ENCODE assay signal across 25 cellular contexts in the genomic region with DNA sequence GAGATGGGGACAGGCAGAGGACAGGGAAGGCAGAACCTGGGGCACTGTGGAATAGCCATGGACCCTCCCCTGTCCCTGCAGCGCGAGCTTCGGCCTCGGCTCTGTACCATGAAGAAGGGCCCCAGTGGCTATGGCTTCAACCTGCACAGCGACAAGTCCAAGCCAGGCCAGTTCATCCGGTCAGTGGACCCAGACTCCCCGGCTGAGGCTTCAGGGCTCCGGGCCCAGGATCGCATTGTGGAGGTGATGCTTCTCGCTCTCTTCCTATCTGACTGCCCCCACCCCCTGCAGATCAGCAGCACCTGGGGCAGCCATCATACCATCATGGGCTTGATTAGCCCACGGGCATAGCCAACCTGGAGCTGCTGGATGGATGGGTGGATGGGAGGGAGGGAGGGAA. TPM values are rescaled to one million over a fixed set of nuclear protein-coding genes. Genes with fewer than 3 reads are reported as not detected.
DNase-seq lines count a peak whose midpoint lies in the region; FAIRE-seq and TF ChIP-seq lines count a peak whose summit lies in the region.
"Had no signal": no experiment of that assay in that cellular context is flagged by ENCODE, and none has a peak within 500 bp of the region (broad histone marks: within the 10 kb centered on the region; RNA-seq: fewer than 3 reads in every experiment).

No MANE protein-coding gene starts in this region.

- peak overlapping the region; percentile 38 for H4K91ac ChIP-seq in H1 (replicated peaks; ENCODE audit: insufficient read length, low read length)

- TF ChIP-seq RAD21 in H1 (IDR thresholded peaks at IDR 0.05 in 1 of 2, conservative IDR thresholded peaks at IDR 0.05 in 1 of 2; ENCODE audit: low read depth in 2 of 2, low read length in 2 of 2): no peak

- H3K9me3 ChIP-seq in Caco-2: no peaks in the 10 kb centered on the region
- H3K9me3 ChIP-seq in H1 (ENCODE audit: insufficient read depth in 2 of 2, low read depth in 1 of 2, low read length in 1 of 2): no peaks in the 10 kb centered on the region
- H3K9me3 ChIP-seq in sigmoid colon: no peaks in the 10 kb centered on the region
- H3K9me3 ChIP-seq: tibial artery had no signal

- TF ChIP-seq POLR2A in H1 (IDR thresholded peaks at IDR 0.05; ENCODE audit: control extremely low read depth in 1 of 2, low read depth in 2 of 2, low read length in 2 of 2) (no peak), sigmoid colon (IDR thresholded peaks at IDR 0.05) (no peak)

- H3K27me3 ChIP-seq in Caco-2 (replicated peaks; ENCODE audit: control insufficient read depth, insufficient read depth, low read length): no peaks in the 10 kb centered on the region
- no peaks in the 10 kb centered on the region for H3K27me3 ChIP-seq in H1 (replicated peaks in 1 of 4; ENCODE audit: control insufficient read depth in 3 of 4, extremely low read depth in 1 of 4, insufficient read depth in 3 of 4, low read length in 3 of 4)
- no peaks in the 10 kb centered on the region for H3K27me3 ChIP-seq in sigmoid colon
- H3K27me3 ChIP-seq: tibial artery had no signal

- H3K56ac ChIP-seq in H1 (replicated peaks; ENCODE audit: insufficient read length, low read depth, low read length): no peak overlapping the region

- H3K4me3 Mint-ChIP-seq in Caco-2 (ENCODE audit: unreplicated experiment) (no peak overlapping the region), osteocyte (ENCODE audit: unreplicated experiment) (no peak overlapping the region)
- H3K4me3 Mint-ChIP-seq: activated T-cell treated with anti-CD3 and anti-CD28 coated beads, Interleukin-2, amount 50 U/mL, for 72 hours; HFFc6; stimulated activated naive B cell treated with anti-CD40 and anti-IgM and Interleukin-4, amounts not matched to agents 10 μg/mL and 1 μg/mL and 100 μg/mL, for 72 hours; T-helper 1 cell treated with Interleukin-12 subunit alpha and Interleukin-12 subunit beta and Interleukin-4 antibody, amounts not matched to agents 30 μg/mL and 1 μg/mL, for 36 hours had no signal

- H2BK20ac ChIP-seq in H1 (ENCODE audit: low read length): no peak overlapping the region

- H3K36me3 Mint-ChIP-seq in Caco-2 (ENCODE audit: insufficient read depth, unreplicated experiment) (peaks cover 45% of the 10 kb centered on the region), osteocyte (ENCODE audit: unreplicated experiment) (peaks cover 8% of the 10 kb centered on the region)

- peaks cover 22% of the 10 kb centered on the region for H3K79me1 ChIP-seq in H1 (ENCODE audit: low read depth, low read length)

- H3K4ac ChIP-seq in H1 (replicated peaks; ENCODE audit: insufficient read length, low read depth, low read length): no peak overlapping the region

- no peak overlapping the region for H2AK5ac ChIP-seq in H1 (ENCODE audit: low read depth, low read length)

- H3K9ac ChIP-seq in H1 (replicated peaks in 1 of 4; ENCODE audit: extremely low read depth in 1 of 4, low read depth in 3 of 4, low read length in 3 of 4): no peak overlapping the region
- H3K9ac ChIP-seq: GM23248 had no signal

- H3K14ac ChIP-seq in H1 (ENCODE audit: insufficient read length): no peak overlapping the region

- intact Hi-C loops in Caco-2 (cut with micrococcal nuclease; ENCODE audit: unreplicated experiment) (loop anchor here (2.0 kb wide), 1 partner anchor 15 kb away; the partner anchor contains the start of gene NAT9), sigmoid colon (cut with DNase I) (no loop called here)

- WGBS in H1 (ENCODE audit: extremely low coverage in 1 of 2, insufficient coverage in 1 of 2, insufficient read length in 1 of 2, insufficient replicate concordance in 2 of 2, low coverage in 1 of 2, low lambda C conversion rate in 2 of 2, missing lambda C conversion rate in 1 of 2), 2 experiments: 91% methylated on average over 11 of the region's 11 CpGs; no CpG with 5 or more reads in 1 of the 2 experiments
- 97% methylated on average over 11 of the region's 11 CpGs for WGBS in sigmoid colon, 2 donors

- no peaks in the 10 kb centered on the region for H3K9me3 Mint-ChIP-seq in Caco-2 (ENCODE audit: unreplicated experiment)
- H3K9me3 Mint-ChIP-seq in osteocyte (ENCODE audit: unreplicated experiment): no peaks in the 10 kb centered on the region
- H3K9me3 Mint-ChIP-seq: activated T-cell treated with anti-CD3 and anti-CD28 coated beads, Interleukin-2, amount 50 U/mL, for 72 hours; HFFc6; stimulated activated naive B cell treated with anti-CD40 and anti-IgM and Interleukin-4, amounts not matched to agents 10 μg/mL and 1 μg/mL and 100 μg/mL, for 72 hours; T-helper 1 cell treated with Interleukin-12 subunit alpha and Interleukin-12 subunit beta and Interleukin-4 antibody, amounts not matched to agents 30 μg/mL and 1 μg/mL, for 36 hours had no signal

- CTCF ChIA-PET in Caco-2 (lab: Charles Lee) (interaction anchor here (0.6 to 1.4 kb wide), 2 partner anchors 18 to 447 kb away, joined by 3 to 4 read pairs; no protein-coding TSS in a partner anchor), H1 (lab: Charles Lee; ENCODE audit: partially characterized antibody) (interaction anchor here (1.9 to 15.7 kb wide), 5 partner anchors 9 to 24 kb away, joined by 7 to 231 read pairs (median 53); partner anchors contain the start of genes NAT9 and RAB37)

- no TSS peak for BruUV-seq in Caco-2 (replicated peaks; lab: Mats Ljungman, UMichigan)

- FAIRE-seq in H1 (lab: Jason Lieb, UNC): no peak

- H3K4me1 ChIP-seq in Caco-2: peaks cover 94% of the 10 kb centered on the region
- peaks cover 10 to 70% (median 50%) of the 10 kb centered on the region in 4 experiments for H3K4me1 ChIP-seq in H1 (replicated peaks in 1 of 4; ENCODE audit: control insufficient read depth in 3 of 4, insufficient read depth in 4 of 4, low read length in 3 of 4)
- H3K4me1 ChIP-seq in sigmoid colon: peaks cover 0 to 23% (median 19%) of the 10 kb centered on the region in 4 donors

- no peak for DNase-seq in Caco-2
- no peak for DNase-seq in H1 (ENCODE audit: low read depth in 1 of 2, low spot score in 2 of 2)
- DNase-seq in osteocyte (ENCODE audit: extremely low spot score, unreplicated experiment): no peak
- DNase-seq in NAMALWA (ENCODE audit: low spot score): no peak
- DNase-seq in sigmoid colon: no peak
- no peak for DNase-seq in NCI-H345 (lab: John Stamatoyannopoulos, UW)
- no peak for DNase-seq in dermis blood vessel endothelial cell
- DNase-seq: activated CD4-positive, alpha-beta T cell treated with anti-CD3 and anti-CD28 coated beads for 48 hours; activated naive CD4-positive, alpha-beta T cell treated with anti-CD3 and anti-CD28 coated beads, Interleukin-2, amount 50 U/mL, for 16 hours; activated T-cell treated with anti-CD3 and anti-CD28 coated beads, Interleukin-2, amount 50 U/mL, for 72 hours; anterior cingulate cortex; DMS79 treated with DMSO at 0.1 percent for 48 hours; foreskin fibroblast; GM23248; HFFc6; IMR-90; NCI-H1105; NCI-H1930; NCI-H526 treated with DMSO at 0.1 percent for 48 hours; stimulated activated CD4-positive, alpha-beta T cell treated with anti-CD3 and anti-CD28 coated beads, Interleukin-4, amount 100 ng/mL, for 1 hour; stimulated activated naive B cell treated with anti-CD40 and anti-IgM and Interleukin-4, amounts not matched to agents 10 μg/mL and 1 μg/mL and 100 μg/mL, for 72 hours; tibial artery had no signal

- H3K4me1 Mint-ChIP-seq in Caco-2 (ENCODE audit: low read depth, unreplicated experiment) (peaks cover 35% of the 10 kb centered on the region), osteocyte (ENCODE audit: unreplicated experiment) (peaks cover 84% of the 10 kb centered on the region)

- H3K79me2 ChIP-seq in H1 (ENCODE audit: control insufficient read depth in 1 of 2, insufficient read depth in 2 of 2, low read length in 2 of 2): peaks cover 0 to 43% of the 10 kb centered on the region in 2 experiments; a peak in 2 of 4 replicates

- H3K27ac ChIP-seq in C4-2B (peak overlapping the region; percentile 98), H1 (ENCODE audit: low read depth, low read length) (no peak overlapping the region), sigmoid colon (no peak overlapping the region)
- H3K27ac ChIP-seq: GM23248, tibial artery had no signal

- H3K27me3 Mint-ChIP-seq in Caco-2 (ENCODE audit: insufficient read depth, unreplicated experiment) (no peaks in the 10 kb centered on the region), osteocyte (ENCODE audit: unreplicated experiment) (no peaks in the 10 kb centered on the region)
- H3K27me3 Mint-ChIP-seq: stimulated activated naive B cell treated with anti-CD40 and anti-IgM and Interleukin-4, amounts not matched to agents 10 μg/mL and 1 μg/mL and 100 μg/mL, for 72 hours had no signal

- H4K5ac ChIP-seq in H1 (ENCODE audit: insufficient read length, low read depth, low read length): no peak overlapping the region

- H3K4me3 ChIP-seq in Caco-2 (ENCODE audit: low read depth, low read length) (no peak overlapping the region), H1 (ENCODE audit: extremely low read depth in 1 of 4, insufficient read depth in 2 of 4, low read depth in 3 of 4, low read length in 4 of 4) (no peak overlapping the region), sigmoid colon (no peak overlapping the region)
- H3K4me3 ChIP-seq: GM23248, tibial artery had no signal

- no peak overlapping the region for H2BK120ac ChIP-seq in H1 (replicated peaks; ENCODE audit: low read depth, low read length)

- H3K27ac Mint-ChIP-seq in Caco-2 (ENCODE audit: unreplicated experiment) (peak overlapping the region; percentile 94), osteocyte (ENCODE audit: unreplicated experiment) (peak overlapping the region; percentile 97)
- H3K27ac Mint-ChIP-seq: activated T-cell treated with anti-CD3 and anti-CD28 coated beads, Interleukin-2, amount 50 U/mL, for 72 hours; HFFc6; stimulated activated naive B cell treated with anti-CD40 and anti-IgM and Interleukin-4, amounts not matched to agents 10 μg/mL and 1 μg/mL and 100 μg/mL, for 72 hours had no signal

- H4K8ac ChIP-seq in H1 (ENCODE audit: extremely low read depth, insufficient read depth, low read length): no peak overlapping the region

- no peak overlapping the region for H3K23ac ChIP-seq in H1 (ENCODE audit: insufficient read length)

- POLR2A ChIA-PET in Caco-2 (lab: Charles Lee): no interaction called here
- POLR2A ChIA-PET in H1 (lab: Charles Lee; ENCODE audit: partially characterized antibody): interaction anchor here (1.0 to 6.5 kb wide), 3 partner anchors 11 to 17 kb away, joined by 4 to 70 read pairs (median 32); partner anchors contain the start of gene NHERF1

- H4K20me1 ChIP-seq in H1 (replicated peaks in 1 of 2; ENCODE audit: control insufficient read depth in 1 of 2, insufficient read depth in 2 of 2, low read length in 2 of 2): peaks cover 3 to 12% of the 10 kb centered on the region in 2 experiments

- H3K36me3 ChIP-seq in Caco-2 (ENCODE audit: control insufficient read depth, insufficient read depth, low read length) (no peaks in the 10 kb centered on the region; the same call in none of the 2 replicates), H1 (ENCODE audit: control insufficient read depth in 2 of 4, insufficient read depth in 4 of 4, low read length in 3 of 4) (peaks cover 0 to 6% (median 0%) of the 10 kb centered on the region in 4 experiments; a peak in 1 of 8 replicates), sigmoid colon (no peaks in the 10 kb centered on the region)

- TF ChIP-seq CTCF in C4-2B (conservative IDR thresholded peaks at IDR 0.05) (no peak), Caco-2 (IDR thresholded peaks at IDR 0.05; ENCODE audit: insufficient read depth in 1 of 2, low read depth in 1 of 2, low read length in 1 of 2, severe bottlenecking in 1 of 2, unreplicated experiment in 1 of 2) (no peak), H1 (IDR thresholded peaks at IDR 0.05; ENCODE audit: control extremely low read depth in 1 of 3, insufficient read depth in 1 of 3, low read depth in 1 of 3, low read length in 3 of 3) (no peak), osteocyte (IDR thresholded peaks at IDR 0.05) (no peak), sigmoid colon (IDR thresholded peaks at IDR 0.05) (no peak)

- H3K23me2 ChIP-seq in H1 (ENCODE audit: low read depth, low read length): no peaks in the 10 kb centered on the region

- no peak overlapping the region for H2BK12ac ChIP-seq in H1 (ENCODE audit: low read depth, low read length)

- peak overlapping the region; percentile 75 for H3K18ac ChIP-seq in H1 (ENCODE audit: extremely low read depth, low read length)

- no peak overlapping the region for H2AFZ ChIP-seq in H1 (ENCODE audit: low read length)
- H2AFZ ChIP-seq: GM23248 had no signal

- no peak overlapping the region for H2BK15ac ChIP-seq in H1 (ENCODE audit: low read length)

- H3K4me2 ChIP-seq in H1 (ENCODE audit: insufficient read depth in 1 of 2, low read depth in 2 of 2, low read length in 2 of 2): no peak overlapping the region

- peak overlapping the region; percentile 78 for H2BK5ac ChIP-seq in H1 (ENCODE audit: low read depth, low read length)

- no peak for TF ChIP-seq EP300 in H1 (IDR thresholded peaks at IDR 0.05; ENCODE audit: borderline replicate concordance in 1 of 2, low read depth in 2 of 2, low read length in 2 of 2)
- no peak for TF ChIP-seq EP300 in sigmoid colon (IDR thresholded peaks at IDR 0.05)

RNA-seq across cellular contexts. Expression of gene NHERF1, which starts 13.5 kb away (rescaled TPM):
- total RNA-seq in Caco-2 (2022) (204 and 218 TPM in 2 replicates), osteocyte (117 and 125 TPM in 2 replicates), sigmoid colon (10 to 100 TPM in 1 of 4 donors, 1 to 10 TPM in 3; 6.6 to 12.5 (median 7.3) TPM), dermis blood vessel endothelial cell (10.4 and 22.5 TPM in 2 replicates)
- 91.3 and 92.9 TPM in 2 replicates for total RNA-seq in H1 (2021; fragmentation: NEBNext Ultra II Directional; extraction: Animal tissue kit (Norgen Biotek cat#: 25700))
- polyA plus RNA-seq in H1 (2011; rRNA removed) (99.2 and 140 TPM in 2 replicates), sigmoid colon (100 to 1,000 TPM; 122 to 420 (median 194) TPM)
- polyA plus RNA-seq in H1 (2011; cell fraction: cytosol; rRNA removed): 107 TPM
- 85.0 TPM for polyA plus RNA-seq in H1 (2011; cell fraction: nucleus; rRNA removed)
- 74.7 to 102 TPM (median 92.8 TPM) in 4 replicates for polyA plus RNA-seq in H1 (2012, experiment 1 of 2)
- polyA plus RNA-seq in H1 (2012, experiment 2 of 2): 128 TPM
- 121 TPM for polyA plus RNA-seq in H1 (2013, experiment 1 of 2)
- polyA plus RNA-seq in H1 (2013, experiment 2 of 2): 130 TPM
- 57.8 and 78.7 TPM in 2 replicates for polyA minus RNA-seq in H1 (2011; rRNA and poly(A)+ RNA removed)
- polyA minus RNA-seq in H1 (2011; cell fraction: cytosol; rRNA and poly(A)+ RNA removed): 43.7 TPM
- 26.3 TPM for polyA minus RNA-seq in H1 (2011; cell fraction: nucleus; rRNA and poly(A)+ RNA removed)

RNA-seq across cellular contexts. Expression of gene NAT9, which starts 14.2 kb away (rescaled TPM):
- total RNA-seq in Caco-2 (2022) (84.5 and 89.5 TPM in 2 replicates), osteocyte (48.6 and 52.5 TPM in 2 replicates), sigmoid colon (10 to 100 TPM; 14.3 to 29.9 (median 21.7) TPM), dermis blood vessel endothelial cell (29.9 and 37.6 TPM in 2 replicates)
- 40.6 and 42.7 TPM in 2 replicates for total RNA-seq in H1 (2021; fragmentation: NEBNext Ultra II Directional; extraction: Animal tissue kit (Norgen Biotek cat#: 25700))
- polyA plus RNA-seq in H1 (2011; rRNA removed) (32.3 and 42.4 TPM in 2 replicates), sigmoid colon (10 to 100 TPM; 11.3 to 36.4 (median 14.4) TPM)
- 67.6 TPM for polyA plus RNA-seq in H1 (2011; cell fraction: cytosol; rRNA removed)
- polyA plus RNA-seq in H1 (2011; cell fraction: nucleus; rRNA removed): 198 TPM
- polyA plus RNA-seq in H1 (2012, experiment 1 of 2): 49.1 to 72.7 TPM (median 58.9 TPM) in 4 replicates
- polyA plus RNA-seq in H1 (2012, experiment 2 of 2): 32.4 TPM
- 28.5 TPM for polyA plus RNA-seq in H1 (2013, experiment 1 of 2)
- 24.6 TPM for polyA plus RNA-seq in H1 (2013, experiment 2 of 2)
- polyA minus RNA-seq in H1 (2011; rRNA and poly(A)+ RNA removed): 39.6 and 41.7 TPM in 2 replicates
- 18.8 TPM for polyA minus RNA-seq in H1 (2011; cell fraction: cytosol; rRNA and poly(A)+ RNA removed)
- polyA minus RNA-seq in H1 (2011; cell fraction: nucleus; rRNA and poly(A)+ RNA removed): 50.9 TPM

RNA-seq across cellular contexts. Expression of gene RAB37, which starts 24.9 kb away (rescaled TPM):
- 12.3 and 14.8 TPM in 2 replicates for total RNA-seq in Caco-2 (2022)
- total RNA-seq in H1 (2021; fragmentation: NEBNext Ultra II Directional; extraction: Animal tissue kit (Norgen Biotek cat#: 25700)): 5.2 and 5.5 TPM in 2 replicates
- polyA plus RNA-seq in H1 (2011; rRNA removed): 6.1 and 6.6 TPM in 2 replicates
- 9.7 TPM for polyA plus RNA-seq in H1 (2011; cell fraction: cytosol; rRNA removed)
- 13.3 TPM for polyA plus RNA-seq in H1 (2011; cell fraction: nucleus; rRNA removed)
- polyA plus RNA-seq in H1 (2012, experiment 1 of 2): 5.0 to 7.8 TPM (median 6.5 TPM) in 4 replicates
- 4.2 TPM for polyA plus RNA-seq in H1 (2012, experiment 2 of 2)
- 6.1 TPM for polyA plus RNA-seq in H1 (2013, experiment 1 of 2)
- polyA plus RNA-seq in H1 (2013, experiment 2 of 2): 5.8 TPM
- 4.4 and 12.4 TPM in 2 replicates for polyA minus RNA-seq in H1 (2011; rRNA and poly(A)+ RNA removed)
- 7.9 TPM for polyA minus RNA-seq in H1 (2011; cell fraction: cytosol; rRNA and poly(A)+ RNA removed)
- 2.7 TPM for polyA minus RNA-seq in H1 (2011; cell fraction: nucleus; rRNA and poly(A)+ RNA removed)
- not detected in 2 replicates for total RNA-seq in osteocyte
- total RNA-seq in sigmoid colon: 1 to 10 TPM in 3 of 4 donors, under 1 TPM in 1; 0.54 to 4.1 (median 1.4) TPM
- polyA plus RNA-seq in sigmoid colon: 10 to 100 TPM; 15.2 to 28.8 (median 16.9) TPM
- 0.17 and 0.37 TPM in 2 replicates for total RNA-seq in dermis blood vessel endothelial cell
- total RNA-seq: epithelial cell of proximal tubule, IMR-90 had no signal
- polyA plus RNA-seq: GM23248 had no signal

RNA-seq across cellular contexts. Expression of gene CD300LF, which starts 49.2 kb away (rescaled TPM):
- total RNA-seq in Caco-2 (2022): 2.2 and 2.4 TPM in 2 replicates
- total RNA-seq in H1 (2021; fragmentation: NEBNext Ultra II Directional; extraction: Animal tissue kit (Norgen Biotek cat#: 25700)): not detected in 2 replicates
- not detected in 2 replicates for polyA plus RNA-seq in H1 (2011; rRNA removed)
- polyA plus RNA-seq in H1 (2011; cell fraction: cytosol; rRNA removed): not detected
- not detected for polyA plus RNA-seq in H1 (2011; cell fraction: nucleus; rRNA removed)
- polyA plus RNA-seq in H1 (2012, experiment 1 of 2): not detected in 4 replicates
- not detected for polyA plus RNA-seq in H1 (2012, experiment 2 of 2)
- polyA plus RNA-seq in H1 (2013, experiment 1 of 2): not detected
- not detected for polyA plus RNA-seq in H1 (2013, experiment 2 of 2)
- polyA minus RNA-seq in H1 (2011; rRNA and poly(A)+ RNA removed): not detected in 2 replicates
- polyA minus RNA-seq in H1 (2011; cell fraction: cytosol; rRNA and poly(A)+ RNA removed): not detected
- polyA minus RNA-seq in H1 (2011; cell fraction: nucleus; rRNA and poly(A)+ RNA removed): not detected
- total RNA-seq in osteocyte: not detected in 2 replicates
- under 1 TPM in 1 of 4 donors, not detected in 3; 0.27 TPM for total RNA-seq in sigmoid colon
- 1 to 10 TPM; 1.8 to 8.3 (median 4.8) TPM for polyA plus RNA-seq in sigmoid colon
- total RNA-seq in dermis blood vessel endothelial cell: not detected in 2 replicates
- total RNA-seq: activated T-cell treated with anti-CD3 and anti-CD28 coated beads, Interleukin-2, amount 50 U/mL, for 72 hours; epithelial cell of proximal tubule; GM23248; HFFc6; IMR-90 had no signal
- polyA plus RNA-seq: GM23248, IMR-90 had no signal
